Comparison of ENCODE assay signal across 8 cellular contexts in the genomic region with DNA sequence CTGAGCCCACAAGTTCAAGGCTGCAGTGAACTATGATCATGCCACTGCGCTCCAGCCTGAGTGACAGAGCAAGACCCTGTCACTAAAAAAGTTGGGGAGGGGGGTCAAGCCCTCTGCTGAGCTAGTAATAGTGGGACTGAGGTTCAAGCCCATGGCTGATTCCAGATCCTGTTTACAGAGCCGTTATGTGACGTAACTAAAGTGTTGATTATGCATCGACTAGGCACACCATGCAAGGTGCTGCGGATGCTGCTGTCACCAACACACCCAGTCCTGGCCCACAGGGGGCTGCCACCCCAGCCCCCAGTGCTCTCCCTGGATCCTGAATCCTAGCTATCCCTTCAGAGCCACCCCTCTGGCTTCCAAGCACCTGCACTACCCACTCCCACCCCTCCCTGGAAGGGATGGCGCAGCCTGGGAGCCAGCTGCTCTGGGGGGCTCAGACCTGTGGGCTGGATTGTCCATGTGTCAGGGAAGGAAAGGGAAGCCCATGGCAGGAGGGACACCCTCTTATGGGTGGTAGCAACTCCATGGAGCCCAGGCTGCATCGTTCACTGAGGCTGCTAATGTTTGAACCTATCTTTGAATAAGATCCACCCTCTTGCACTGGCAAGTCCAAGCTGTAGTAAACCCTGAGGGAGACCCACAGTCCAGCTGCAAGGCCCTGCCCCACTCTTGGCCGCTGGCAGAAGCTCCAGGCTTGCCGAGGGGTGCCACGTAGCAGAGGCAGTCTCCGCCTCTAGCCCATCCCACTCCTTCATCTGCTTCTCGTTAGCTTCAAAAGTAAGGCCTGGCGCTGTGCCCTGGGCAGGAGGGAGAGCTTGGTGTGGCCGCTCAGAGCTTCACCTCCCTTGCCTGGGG.
DNase-seq lines count a peak whose midpoint lies in the region; ATAC-seq, FAIRE-seq and TF ChIP-seq lines count a peak whose summit lies in the region.

No MANE protein-coding gene starts in this region.

- no peaks in the 10 kb centered on the region for H4K20me1 ChIP-seq in SK-N-SH (ENCODE audit: insufficient read depth)

- POLR2A ChIA-PET in SK-N-SH (lab: Yijun Ruan, JAX), result interaction anchor here (0.6 to 1.3 kb wide), 3 partner anchors 9 to 191 kb away, joined by 3 read pairs; a partner anchor contains a TSS

- H3K27me3 ChIP-seq in SK-N-SH (ENCODE audit: insufficient read depth) (peaks cover 19% of the 10 kb centered on the region), skeletal muscle satellite cell (ENCODE audit: control insufficient read depth, insufficient read depth, low read length) (no peaks in the 10 kb centered on the region)

- peak; percentile 90 for DNase-seq in A172 (ENCODE audit: low spot score)
- DNase-seq in HFFc6, result peak; percentile 92
- DNase-seq in SK-N-SH, result peak; percentile 85
- peak; percentile 82 for DNase-seq in cardiac septum (ENCODE audit: low spot score)
- no peak for DNase-seq in D721Med (ENCODE audit: insufficient read length, low spot score)

- 35% methylated on average over 12 of the region's 14 CpGs for WGBS in SK-N-SH (ENCODE audit: low lambda C conversion rate)

- TF ChIP-seq CTCF in HFFc6 (IDR thresholded peaks at IDR 0.05), result no peak
- TF ChIP-seq CTCF in SK-N-SH (IDR thresholded peaks at IDR 0.05), result no peak
- no peak for TF ChIP-seq CTCF in D721Med (IDR thresholded peaks at IDR 0.05; ENCODE audit: insufficient read depth, missing control alignments)

- no peak for FAIRE-seq in D721Med (lab: Jason Lieb, UNC)

- CTCF ChIA-PET in SK-N-SH (lab: Yijun Ruan, JAX), result interaction anchor here (0.6 to 1.5 kb wide), 3 partner anchors 24 to 191 kb away, joined by 3 to 5 read pairs (median 3); a partner anchor contains a TSS

- H3K79me2 ChIP-seq in SK-N-SH (ENCODE audit: insufficient read depth), result no peaks in the 10 kb centered on the region

- no peaks in the 10 kb centered on the region for H3K9me3 Mint-ChIP-seq in HFFc6

- no peak overlapping the region; a peak in 1 of 4 replicates for H3K4me3 ChIP-seq in SK-N-SH (ENCODE audit: low read depth in 2 of 2, low read length in 1 of 2)
- no peak overlapping the region for H3K4me3 ChIP-seq in skeletal muscle satellite cell (ENCODE audit: low read length)

- peak overlapping the region; percentile 97 for H3K27ac Mint-ChIP-seq in HFFc6

- no peak; a peak in 1 of 4 replicates for TF ChIP-seq EP300 in SK-N-SH (IDR thresholded peaks at IDR 0.05; ENCODE audit: borderline replicate concordance in 1 of 2, low read depth in 1 of 2, low read length in 1 of 2)

- H3F3A ChIP-seq in SK-N-SH (replicated peaks; ENCODE audit: insufficient read depth), result peaks cover 2% of the 10 kb centered on the region

- intact Hi-C loops in cardiac septum (cut with DNase I), result no loop called here

- H2AFZ ChIP-seq in SK-N-SH (ENCODE audit: low read depth), result peak overlapping the region; percentile 79

- H3K4me1 Mint-ChIP-seq in HFFc6 (ENCODE audit: low read depth), result peaks cover 50% of the 10 kb centered on the region

- no peak for TF ChIP-seq RAD21 in SK-N-SH (IDR thresholded peaks at IDR 0.05; ENCODE audit: low read length)

- H3K4me3 Mint-ChIP-seq in HFFc6, result peak overlapping the region; percentile 79

- peak overlapping the region; percentile 58; the same call in 1 of the 2 replicates for H3K4me2 ChIP-seq in SK-N-SH
- peak overlapping the region; percentile 66 for H3K4me2 ChIP-seq in skeletal muscle satellite cell (ENCODE audit: low read length)

- H3K9ac ChIP-seq in SK-N-SH, result no peak overlapping the region
- peak overlapping the region; percentile 41 for H3K9ac ChIP-seq in skeletal muscle satellite cell (ENCODE audit: low read depth, low read length)

- peaks cover 5% of the 10 kb centered on the region for H3K27me3 Mint-ChIP-seq in HFFc6 (ENCODE audit: insufficient read depth)

- peak overlapping the region; percentile 36; a peak in 2 of 4 replicates for H3K27ac ChIP-seq in SK-N-SH (ENCODE audit: low read depth in 2 of 2, low read length in 1 of 2)

- H3K4me1 ChIP-seq in SK-N-SH (ENCODE audit: control insufficient read depth in 1 of 2, insufficient read depth in 2 of 2, low read depth in 1 of 2, low read length in 1 of 2) (peaks cover 16 to 31% of the 10 kb centered on the region in 2 experiments), skeletal muscle satellite cell (ENCODE audit: control insufficient read depth, insufficient read depth, low read length) (peaks cover 27% of the 10 kb centered on the region)

- ATAC-seq in GM18868 (IDR thresholded peaks at IDR 0.05; ENCODE audit: unreplicated experiment) (no peak), HG03159 (IDR thresholded peaks at IDR 0.05; ENCODE audit: unreplicated experiment) (no peak)

- no peaks in the 10 kb centered on the region for H3K36me3 Mint-ChIP-seq in HFFc6 (ENCODE audit: low read depth)

- H3K36me3 ChIP-seq in SK-N-SH (replicated peaks in 1 of 2; ENCODE audit: control insufficient read depth in 1 of 2, insufficient read depth in 2 of 2, low read length in 1 of 2), result no peaks in the 10 kb centered on the region
- H3K36me3 ChIP-seq in skeletal muscle satellite cell (ENCODE audit: insufficient read depth, low read length), result no peaks in the 10 kb centered on the region

- H3K9me3 ChIP-seq in SK-N-SH (no peaks in the 10 kb centered on the region), skeletal muscle satellite cell (replicated peaks; ENCODE audit: low read length) (no peaks in the 10 kb centered on the region)

- H3K9me2 ChIP-seq in SK-N-SH, result no peaks in the 10 kb centered on the region

TF ChIP-seq in SK-N-SH, 30 proteins besides CTCF, POLR2A, EP300 and RAD21 (continues in another document):
- TF ChIP-seq RXRA (IDR thresholded peaks at IDR 0.05; ENCODE audit: borderline replicate concordance, low read depth) (no peak), EZH2phosphoT487 (IDR thresholded peaks at IDR 0.05; ENCODE audit: borderline replicate concordance, low read depth) (no peak), YY1 (IDR thresholded peaks at IDR 0.05; ENCODE audit: low read depth) (no peak), SMC3 (IDR thresholded peaks at IDR 0.05; ENCODE audit: low read depth, low read length) (no peak), TCF12 (IDR thresholded peaks at IDR 0.05) (peak; percentile 84), TAF1 (IDR thresholded peaks at IDR 0.05; ENCODE audit: borderline replicate concordance, low read depth, low read length) (no peak), NFIC (IDR thresholded peaks at IDR 0.05; ENCODE audit: borderline replicate concordance) (peak; percentile 70), MXI1 (IDR thresholded peaks at IDR 0.05; ENCODE audit: low read depth, low read length) (no peak), ELF1 (IDR thresholded peaks at IDR 0.05) (no peak), NRF1 (IDR thresholded peaks at IDR 0.05; ENCODE audit: low read depth, low read length) (no peak), POLR2AphosphoS5 (IDR thresholded peaks at IDR 0.05; ENCODE audit: low read depth, low read length) (no peak), SIN3A (IDR thresholded peaks at IDR 0.05; ENCODE audit: borderline replicate concordance, low read depth, low read length) (no peak), CHD2 (IDR thresholded peaks at IDR 0.05; ENCODE audit: low read length, partially characterized antibody) (peak; percentile 32), RCOR1 (IDR thresholded peaks at IDR 0.05; ENCODE audit: low read length) (no peak; the same call in 1 of the 2 replicates), JUND (IDR thresholded peaks at IDR 0.05) (no peak), FOXJ3 (CRISPR knock-in tag; IDR thresholded peaks at IDR 0.05) (no peak)
- TF ChIP-seq, protein P1, sequence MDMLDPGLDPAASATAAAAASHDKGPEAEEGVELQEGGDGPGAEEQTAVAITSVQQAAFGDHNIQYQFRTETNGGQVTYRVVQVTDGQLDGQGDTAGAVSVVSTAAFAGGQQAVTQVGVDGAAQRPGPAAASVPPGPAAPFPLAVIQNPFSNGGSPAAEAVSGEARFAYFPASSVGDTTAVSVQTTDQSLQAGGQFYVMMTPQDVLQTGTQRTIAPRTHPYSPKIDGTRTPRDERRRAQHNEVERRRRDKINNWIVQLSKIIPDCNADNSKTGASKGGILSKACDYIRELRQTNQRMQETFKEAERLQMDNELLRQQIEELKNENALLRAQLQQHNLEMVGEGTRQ (IDR thresholded peaks at IDR 0.05; ENCODE audit: borderline replicate concordance, low read depth, low read length), result no peak
- TF ChIP-seq, protein P2, sequence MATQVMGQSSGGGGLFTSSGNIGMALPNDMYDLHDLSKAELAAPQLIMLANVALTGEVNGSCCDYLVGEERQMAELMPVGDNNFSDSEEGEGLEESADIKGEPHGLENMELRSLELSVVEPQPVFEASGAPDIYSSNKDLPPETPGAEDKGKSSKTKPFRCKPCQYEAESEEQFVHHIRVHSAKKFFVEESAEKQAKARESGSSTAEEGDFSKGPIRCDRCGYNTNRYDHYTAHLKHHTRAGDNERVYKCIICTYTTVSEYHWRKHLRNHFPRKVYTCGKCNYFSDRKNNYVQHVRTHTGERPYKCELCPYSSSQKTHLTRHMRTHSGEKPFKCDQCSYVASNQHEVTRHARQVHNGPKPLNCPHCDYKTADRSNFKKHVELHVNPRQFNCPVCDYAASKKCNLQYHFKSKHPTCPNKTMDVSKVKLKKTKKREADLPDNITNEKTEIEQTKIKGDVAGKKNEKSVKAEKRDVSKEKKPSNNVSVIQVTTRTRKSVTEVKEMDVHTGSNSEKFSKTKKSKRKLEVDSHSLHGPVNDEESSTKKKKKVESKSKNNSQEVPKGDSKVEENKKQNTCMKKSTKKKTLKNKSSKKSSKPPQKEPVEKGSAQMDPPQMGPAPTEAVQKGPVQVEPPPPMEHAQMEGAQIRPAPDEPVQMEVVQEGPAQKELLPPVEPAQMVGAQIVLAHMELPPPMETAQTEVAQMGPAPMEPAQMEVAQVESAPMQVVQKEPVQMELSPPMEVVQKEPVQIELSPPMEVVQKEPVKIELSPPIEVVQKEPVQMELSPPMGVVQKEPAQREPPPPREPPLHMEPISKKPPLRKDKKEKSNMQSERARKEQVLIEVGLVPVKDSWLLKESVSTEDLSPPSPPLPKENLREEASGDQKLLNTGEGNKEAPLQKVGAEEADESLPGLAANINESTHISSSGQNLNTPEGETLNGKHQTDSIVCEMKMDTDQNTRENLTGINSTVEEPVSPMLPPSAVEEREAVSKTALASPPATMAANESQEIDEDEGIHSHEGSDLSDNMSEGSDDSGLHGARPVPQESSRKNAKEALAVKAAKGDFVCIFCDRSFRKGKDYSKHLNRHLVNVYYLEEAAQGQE (IDR thresholded peaks at IDR 0.05; ENCODE audit: low read depth, low read length), result no peak
- TF ChIP-seq, protein P3, sequence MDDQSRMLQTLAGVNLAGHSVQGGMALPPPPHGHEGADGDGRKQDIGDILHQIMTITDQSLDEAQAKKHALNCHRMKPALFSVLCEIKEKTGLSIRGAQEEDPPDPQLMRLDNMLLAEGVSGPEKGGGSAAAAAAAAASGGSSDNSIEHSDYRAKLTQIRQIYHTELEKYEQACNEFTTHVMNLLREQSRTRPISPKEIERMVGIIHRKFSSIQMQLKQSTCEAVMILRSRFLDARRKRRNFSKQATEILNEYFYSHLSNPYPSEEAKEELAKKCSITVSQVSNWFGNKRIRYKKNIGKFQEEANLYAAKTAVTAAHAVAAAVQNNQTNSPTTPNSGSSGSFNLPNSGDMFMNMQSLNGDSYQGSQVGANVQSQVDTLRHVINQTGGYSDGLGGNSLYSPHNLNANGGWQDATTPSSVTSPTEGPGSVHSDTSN (IDR thresholded peaks at IDR 0.05), result no peak
